In the genomic region with DNA sequence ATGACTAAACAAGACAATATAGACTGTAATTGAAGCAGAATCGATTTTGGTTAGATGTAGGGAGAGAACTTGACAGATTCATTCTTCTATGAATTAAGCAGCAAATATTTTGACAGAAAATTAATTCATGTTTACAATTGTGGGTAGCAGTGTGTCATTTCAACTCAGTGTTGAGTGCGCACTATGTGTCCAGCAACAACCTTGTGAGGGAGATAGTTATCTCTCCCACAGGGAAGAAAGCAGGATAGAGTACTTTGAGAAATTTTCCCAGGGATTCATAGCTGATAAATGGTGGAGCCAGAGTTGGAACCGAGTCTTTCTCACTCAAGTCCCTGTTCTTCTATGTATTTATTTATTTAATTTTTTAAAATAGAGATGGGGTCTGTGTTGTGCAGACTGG, we compare ENCODE assay signal across 19 cellular contexts. TPM values are rescaled to one million over a fixed set of nuclear protein-coding genes. Genes with fewer than 3 reads are reported as not detected.
DNase-seq lines count a peak whose midpoint lies in the region; ATAC-seq and TF ChIP-seq lines count a peak whose summit lies in the region.
"Had no signal": no experiment of that assay in that cellular context is flagged by ENCODE, and none has a peak within 500 bp of the region (broad histone marks: within the 10 kb centered on the region; RNA-seq: fewer than 3 reads in every experiment).

No MANE protein-coding gene starts in this region.

- no peak for TF ChIP-seq POLR2A in esophagus muscularis mucosa (IDR thresholded peaks at IDR 0.05; ENCODE audit: low read depth)
- no peak for TF ChIP-seq POLR2A in sigmoid colon (IDR thresholded peaks at IDR 0.05)
- TF ChIP-seq POLR2A in ovary (IDR thresholded peaks at IDR 0.05), result no peak

- H3K27ac ChIP-seq in ACC112 (ENCODE audit: low read depth, low read length) (peak overlapping the region; percentile 57; the same call in 1 of the 2 replicates), esophagus muscularis mucosa (replicated peaks in 1 of 4) (peak overlapping the region; percentile 87 to 94 (median 88)), sigmoid colon (peak overlapping the region; percentile 69 to 96 (median 94)), ovary (no peak overlapping the region)
- H3K27ac ChIP-seq: C4-2B, upper lobe of right lung, WERI-Rb-1 had no signal

- intact Hi-C loops in esophagus muscularis mucosa (cut with DNase I), result loop anchor here (10.0 kb wide), 1 partner anchor 618 kb away; a partner anchor contains a TSS
- intact Hi-C loops in sigmoid colon (cut with DNase I), result loop anchor here (5.0 to 10.0 kb wide), 2 partner anchors 54 to 388 kb away; no protein-coding TSS in a partner anchor
- intact Hi-C loops in ovary (cut with DNase I), result loop anchor here in 2 of 4 donors (10.0 kb wide), 3 partner anchors 52 to 618 kb away; a partner anchor contains a TSS

- H3K4me3 ChIP-seq in ACC112 (ENCODE audit: low read depth, low read length), result no peak overlapping the region
- no peak overlapping the region for H3K4me3 ChIP-seq in Loucy (ENCODE audit: low read length, poor library complexity, severe bottlenecking)
- no peak overlapping the region for H3K4me3 ChIP-seq in esophagus muscularis mucosa
- H3K4me3 ChIP-seq in sigmoid colon, result no peak overlapping the region
- H3K4me3 ChIP-seq in ovary, result no peak overlapping the region
- H3K4me3 ChIP-seq: upper lobe of right lung had no signal

- WGBS in esophagus muscularis mucosa, result 90% methylated on average over 3 of the region's 3 CpGs
- 91 to 92% methylated on average over 3 of the region's 3 CpGs for WGBS in sigmoid colon, 2 donors
- 86 to 91% (median 90%) methylated on average over 3 of the region's 3 CpGs for WGBS in ovary, 3 donors

- no peak for ATAC-seq in HG03097 (IDR thresholded peaks at IDR 0.05; ENCODE audit: low FRiP score, unreplicated experiment)
- ATAC-seq: upper lobe of right lung had no signal

- H3F3A ChIP-seq in Loucy (ENCODE audit: low read depth), result no peaks in the 10 kb centered on the region

- H3K79me2 ChIP-seq in ACC112 (ENCODE audit: control insufficient read depth, insufficient read depth, low read length, unreplicated experiment) (peaks cover 70% of the 10 kb centered on the region), Loucy (ENCODE audit: insufficient read depth, low read length) (peaks cover 73% of the 10 kb centered on the region)

- H2AFZ ChIP-seq in ACC112 (ENCODE audit: low read length, unreplicated experiment) (no peak overlapping the region), Loucy (ENCODE audit: low read length) (no peak overlapping the region)

- H3K27me3 ChIP-seq in ACC112 (ENCODE audit: insufficient read depth, low read length) (no peaks in the 10 kb centered on the region), Loucy (ENCODE audit: insufficient read depth, low read length, poor library complexity, severe bottlenecking) (no peaks in the 10 kb centered on the region), esophagus muscularis mucosa (no peaks in the 10 kb centered on the region), sigmoid colon (no peaks in the 10 kb centered on the region), ovary (no peaks in the 10 kb centered on the region)
- H3K27me3 ChIP-seq: upper lobe of right lung had no signal

- H3K36me3 ChIP-seq in ACC112 (ENCODE audit: insufficient read depth, low read length), result peaks cover 12% of the 10 kb centered on the region
- H3K36me3 ChIP-seq in Loucy (ENCODE audit: insufficient read depth, low read length), result peaks cover 12% of the 10 kb centered on the region; the same call in 1 of the 2 replicates
- peaks cover 0 to 14% (median 10%) of the 10 kb centered on the region in 4 donors for H3K36me3 ChIP-seq in esophagus muscularis mucosa
- H3K36me3 ChIP-seq in sigmoid colon, result peaks cover 0 to 11% (median 0%) of the 10 kb centered on the region in 4 donors
- H3K36me3 ChIP-seq in ovary, result no peaks in the 10 kb centered on the region

- H3K9ac ChIP-seq in Loucy (ENCODE audit: low read depth, low read length, poor library complexity, severe bottlenecking), result no peak overlapping the region

- TF ChIP-seq CTCF in Loucy (conservative IDR thresholded peaks at IDR 0.05; ENCODE audit: low read length) (no peak), esophagus muscularis mucosa (IDR thresholded peaks at IDR 0.05) (no peak), sigmoid colon (IDR thresholded peaks at IDR 0.05) (no peak), ovary (IDR thresholded peaks at IDR 0.05) (no peak)

- DNase-seq in esophagus muscularis mucosa (ENCODE audit: extremely low spot score) (no peak), sigmoid colon (no peak), ovary (no peak), mucosa of gallbladder (ENCODE audit: low spot score) (no peak)
- DNase-seq in activated CD4-positive, alpha-beta T cell treated with anti-CD3 and anti-CD28 coated beads for 4 hours, result no peak
- DNase-seq: activated effector memory CD4-positive, alpha-beta T cell treated with anti-CD3 and anti-CD28 coated beads, Interleukin-2, amount 50 U/mL, for 16 hours; cortex of kidney; DMS 273 treated with DMSO at 0.1 percent for 48 hours; NCI-H146; NCI-H524; stimulated activated CD4-positive, alpha-beta T cell treated with anti-CD3 and anti-CD28 coated beads, Interleukin-12 subunit alpha, Interleukin-12 subunit beta, amount 100 ng/mL, for 4 hours; stimulated activated CD4-positive, alpha-beta T cell treated with anti-CD3 and anti-CD28 coated beads, Interleukin-4, amount 100 ng/mL, for 4 hours; T-helper 2 cell; upper lobe of right lung; WERI-Rb-1 had no signal

- peaks cover 35% of the 10 kb centered on the region for H3K4me1 ChIP-seq in ACC112 (ENCODE audit: control insufficient read depth, insufficient read depth, low read length, unreplicated experiment)
- H3K4me1 ChIP-seq in Loucy (ENCODE audit: insufficient read depth, low read length, poor library complexity, severe bottlenecking), result peaks cover 43% of the 10 kb centered on the region
- peaks cover 61 to 94% (median 89%) of the 10 kb centered on the region in 4 donors for H3K4me1 ChIP-seq in esophagus muscularis mucosa
- H3K4me1 ChIP-seq in sigmoid colon, result peaks cover 0 to 85% (median 80%) of the 10 kb centered on the region in 4 donors
- peaks cover 7% of the 10 kb centered on the region for H3K4me1 ChIP-seq in ovary (ENCODE audit: insufficient read depth)

- H3K9me2 ChIP-seq in Loucy (replicated peaks; ENCODE audit: low read depth, low read length), result no peaks in the 10 kb centered on the region

- H4K20me1 ChIP-seq in Loucy (ENCODE audit: insufficient read depth, low read length, poor library complexity, severe bottlenecking), result peaks cover 40% of the 10 kb centered on the region

- no peak for TF ChIP-seq EP300 in esophagus muscularis mucosa (IDR thresholded peaks at IDR 0.05)
- TF ChIP-seq EP300 in sigmoid colon (IDR thresholded peaks at IDR 0.05), result no peak
- TF ChIP-seq EP300 in ovary (IDR thresholded peaks at IDR 0.05), result no peak

- H3K9me3 ChIP-seq in Loucy (ENCODE audit: insufficient read depth, low read depth, low read length), result no peaks in the 10 kb centered on the region
- H3K9me3 ChIP-seq in esophagus muscularis mucosa, result no peaks in the 10 kb centered on the region
- no peaks in the 10 kb centered on the region for H3K9me3 ChIP-seq in sigmoid colon
- H3K9me3 ChIP-seq in ovary, result no peaks in the 10 kb centered on the region
- H3K9me3 ChIP-seq: upper lobe of right lung had no signal

- peak overlapping the region; percentile 37 for H3K4me2 ChIP-seq in Loucy (ENCODE audit: low read depth, low read length, poor library complexity, severe bottlenecking)

RNA-seq across cellular contexts. Expression of a gene that starts 5.2 kb away (rescaled TPM):
- total RNA-seq in esophagus muscularis mucosa (100 to 1,000 TPM; 283 to 500 (median 345) TPM), sigmoid colon (100 to 1,000 TPM; 178 to 324 (median 239) TPM), ovary (100 to 1,000 TPM in 2 of 7 donors, 10 to 100 TPM in 5; 50.5 to 185 (median 62.4) TPM), mucosa of gallbladder (78.5 TPM)
- polyA plus RNA-seq in sigmoid colon (100 to 1,000 TPM; 110 to 208 (median 152) TPM), ovary (100 to 1,000 TPM; 141 to 246 TPM)

Comparison
In these comparisons a context has a peak if more than half of its experiments do, and no peak if none do; other contexts are left out.
1. H3K27ac ChIP-seq: peak in ACC112 (single experiment), esophagus muscularis mucosa (4 of 4) and sigmoid colon (4 of 4); none in ovary (0 of 2).